Comparison of ENCODE assay signal across 9 cellular contexts in genomic region chr10:34758447-34758996, GRCh38. TPM values are rescaled to one million over a fixed set of nuclear protein-coding genes. Genes with fewer than 3 reads are reported as not detected.
DNase-seq lines count a peak whose midpoint lies in the region; ATAC-seq and TF ChIP-seq lines count a peak whose summit lies in the region.
"Had no signal": no experiment of that assay in that cellular context is flagged by ENCODE, and none has a peak within 500 bp of the region (broad histone marks: within the 10 kb centered on the region; RNA-seq: fewer than 3 reads in every experiment).

No MANE protein-coding gene starts in this region.

- peaks cover 33% of the 10 kb centered on the region for H3K4me1 Mint-ChIP-seq in progenitor cell of endocrine pancreas (ENCODE audit: low read depth)

- no peak overlapping the region for H3K4me3 Mint-ChIP-seq in progenitor cell of endocrine pancreas (ENCODE audit: low read depth)

- H3K36me3 Mint-ChIP-seq in activated naive CD4-positive, alpha-beta T cell treated with anti-CD3 and anti-CD28 coated beads, Interleukin-2, amount 50 U/mL, for 72 hours: no peaks in the 10 kb centered on the region
- H3K36me3 Mint-ChIP-seq in progenitor cell of endocrine pancreas (ENCODE audit: insufficient read depth): peaks cover 5% of the 10 kb centered on the region

- no peak overlapping the region for H3K4me3 ChIP-seq in astrocyte of the cerebellum (ENCODE audit: low read depth, low read length)

- ATAC-seq in activated naive CD4-positive, alpha-beta T cell treated with anti-CD3 and anti-CD28 coated beads, Interleukin-2, amount 50 U/mL, for 72 hours: peak; percentile 71 to 91
- peak; percentile 71 for ATAC-seq in HG03565 (IDR thresholded peaks at IDR 0.05; ENCODE audit: unreplicated experiment)

- TF ChIP-seq CTCF in astrocyte of the cerebellum (IDR thresholded peaks at IDR 0.05; ENCODE audit: low read depth, low read length, missing control alignments): no peak
- TF ChIP-seq CTCF in progenitor cell of endocrine pancreas (IDR thresholded peaks at IDR 0.05; ENCODE audit: unreplicated experiment): no peak

- peaks cover 0 to 3% of the 10 kb centered on the region in 2 donors for H3K9me3 Mint-ChIP-seq in activated naive CD4-positive, alpha-beta T cell treated with anti-CD3 and anti-CD28 coated beads, Interleukin-2, amount 50 U/mL, for 72 hours
- peaks cover 6% of the 10 kb centered on the region for H3K9me3 Mint-ChIP-seq in progenitor cell of endocrine pancreas (ENCODE audit: low read depth)

- no peak for DNase-seq in activated naive CD4-positive, alpha-beta T cell treated with anti-CD3 and anti-CD28 coated beads, Interleukin-2, amount 50 U/mL, for 72 hours (ENCODE audit: low spot score in 2 of 2)
- no peak for DNase-seq in activated naive CD4-positive, alpha-beta T cell treated with anti-CD3 and anti-CD28 coated beads, Interleukin-2, amount 50 U/mL, for 16 hours
- DNase-seq in astrocyte of the cerebellum (ENCODE audit: low read depth) (peak; percentile 23), progenitor cell of endocrine pancreas (ENCODE audit: low spot score, unreplicated experiment) (no peak), NCI-H2029 (lab: John Stamatoyannopoulos, UW) (no peak), cortex of kidney (lab: John Stamatoyannopoulos, UW) (no peak)
- no peak for DNase-seq in stimulated activated CD4-positive, alpha-beta T cell treated with anti-CD3 and anti-CD28 coated beads, Interleukin-12 subunit alpha, Interleukin-12 subunit beta, amount 100 ng/mL, for 4 hours
- DNase-seq: right cardiac atrium had no signal

- H3K27ac Mint-ChIP-seq in activated naive CD4-positive, alpha-beta T cell treated with anti-CD3 and anti-CD28 coated beads, Interleukin-2, amount 50 U/mL, for 72 hours: no peak overlapping the region
- peak overlapping the region; percentile 4 for H3K27ac Mint-ChIP-seq in progenitor cell of endocrine pancreas

- H3K27me3 Mint-ChIP-seq in progenitor cell of endocrine pancreas: no peaks in the 10 kb centered on the region

- in situ Hi-C loops in astrocyte of the cerebellum (cut with HindIII; ENCODE audit: low sequenced_read_pairs): no loop called here

RNA-seq across cellular contexts. Expression of gene PARD3, which starts 56.6 kb away (rescaled TPM):
- 1 to 10 TPM; 1.4 to 2.7 TPM for total RNA-seq in activated naive CD4-positive, alpha-beta T cell treated with anti-CD3 and anti-CD28 coated beads, Interleukin-2, amount 50 U/mL, for 72 hours
- total RNA-seq in progenitor cell of endocrine pancreas: 78.7 and 85.3 TPM in 2 replicates

Comparison
In these comparisons a context has a peak if more than half of its experiments do, and no peak if none do; other contexts are left out.
1. RNA of gene PARD3, which starts 56.6 kb away (total RNA-seq): 78.7 to 85.3 TPM in progenitor cell of endocrine pancreas; 1.4 to 2.7 TPM in activated naive CD4-positive, alpha-beta T cell treated with anti-CD3 and anti-CD28 coated beads, Interleukin-2, amount 50 U/mL, for 72 hours; every median in the first group is over 10 times any median in the second.